1 cellular context compared by ENCODE assay signal in genomic region chr11:96215094-96215782, GRCh38.
TF ChIP-seq lines count a peak whose summit lies in the region.

No MANE protein-coding gene starts in this region.

TF ChIP-seq in liver, 16 proteins besides CTCF, POLR2A, EP300 and RAD21 (continued from another document):
- TF ChIP-seq REST (IDR thresholded peaks at IDR 0.05) (no peak), HNF4G (IDR thresholded peaks at IDR 0.05) (no peak), HNF4A (conservative IDR thresholded peaks at IDR 0.05) (no peak), GABPA (IDR thresholded peaks at IDR 0.05 in 1 of 2, conservative IDR thresholded peaks at IDR 0.05 in 1 of 2) (no peak), FOXA1 (IDR thresholded peaks at IDR 0.05) (no peak), JUND (IDR thresholded peaks at IDR 0.05) (no peak), YY1 (IDR thresholded peaks at IDR 0.05) (no peak), TAF1 (conservative IDR thresholded peaks at IDR 0.05) (no peak)
TF ChIP-seq in liver: peak in this region for 0.
